23 cellular contexts compared by ENCODE assay signal in the genomic region with DNA sequence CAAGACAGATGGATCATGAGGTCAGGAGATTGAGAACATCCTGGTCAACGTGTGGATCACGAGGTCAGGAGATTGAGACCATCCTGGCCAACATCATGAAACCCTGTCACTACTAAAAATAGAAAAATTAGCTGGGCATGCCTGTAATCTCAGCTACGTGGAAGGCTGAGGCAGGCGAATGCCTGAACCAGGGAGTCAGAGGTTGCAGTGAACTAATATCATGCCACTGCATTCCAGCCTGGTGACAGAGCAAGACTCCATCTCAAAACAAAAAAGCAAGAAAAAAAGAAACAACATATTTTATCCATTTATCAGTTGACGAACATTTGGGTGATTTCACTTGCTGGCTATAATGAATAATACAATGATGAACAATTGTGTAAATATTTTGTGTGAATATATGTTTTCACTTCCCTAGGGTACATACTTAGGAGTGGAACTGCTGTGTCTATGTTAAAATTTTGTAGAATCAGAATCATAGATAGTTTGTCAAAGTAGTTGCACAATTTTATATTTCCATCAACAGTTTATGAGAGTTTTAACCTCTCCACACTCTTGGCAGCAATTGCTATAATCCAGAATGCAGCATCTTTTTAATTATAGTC. TPM values are rescaled to one million over a fixed set of nuclear protein-coding genes. Genes with fewer than 3 reads are reported as not detected.
A peak's percentile ranks its signal among the peaks of the same experiment; 100 is the strongest.
DNase-seq lines count a peak whose midpoint lies in the region; ATAC-seq, FAIRE-seq and TF ChIP-seq lines count a peak whose summit lies in the region.
"Had no signal": no experiment of that assay in that cellular context is flagged by ENCODE, and none has a peak within 500 bp of the region (broad histone marks: within the 10 kb centered on the region; RNA-seq: fewer than 3 reads in every experiment).

No MANE protein-coding gene starts in this region.

- no peak overlapping the region for H2AFZ ChIP-seq in ACC112 (ENCODE audit: low read length, unreplicated experiment)
- H2AFZ ChIP-seq in astrocyte (ENCODE audit: low read depth, low read length) = no peak overlapping the region

- H3K79me2 ChIP-seq in ACC112 (ENCODE audit: control insufficient read depth, insufficient read depth, low read length, unreplicated experiment) (no peaks in the 10 kb centered on the region), astrocyte (ENCODE audit: insufficient read depth, low read length) (no peaks in the 10 kb centered on the region)

- POLR2A ChIA-PET in T-cell (lab: Charles Lee) = no interaction called here

- H3K27me3 ChIP-seq in ACC112 (ENCODE audit: insufficient read depth, low read length) (no peaks in the 10 kb centered on the region), astrocyte (ENCODE audit: insufficient read depth, low read length) (no peaks in the 10 kb centered on the region)

- H3K4me3 ChIP-seq in ACC112 (ENCODE audit: low read depth, low read length) = no peak overlapping the region
- no peak overlapping the region for H3K4me3 ChIP-seq in astrocyte (ENCODE audit: insufficient read depth, low read depth, low read length)
- H3K4me3 ChIP-seq: smooth muscle cell had no signal

- H3K36me3 Mint-ChIP-seq in astrocyte (ENCODE audit: low read depth, unreplicated experiment) = no peaks in the 10 kb centered on the region
- no peaks in the 10 kb centered on the region for H3K36me3 Mint-ChIP-seq in T-cell
- H3K36me3 Mint-ChIP-seq: CD8-positive, alpha-beta T cell; mesothelial cell of epicardium had no signal

- no peak for TF ChIP-seq CTCF in astrocyte (IDR thresholded peaks at IDR 0.05; ENCODE audit: insufficient read depth, low read depth, low read length)

- peak overlapping the region; percentile 56 for H3K4me2 ChIP-seq in astrocyte (ENCODE audit: low read length)
- H3K4me2 ChIP-seq: KMS-11, smooth muscle cell had no signal

- no peaks in the 10 kb centered on the region for H4K20me1 ChIP-seq in astrocyte (ENCODE audit: insufficient read depth, low read length)

- peak overlapping the region; percentile 98 for H3K27ac Mint-ChIP-seq in astrocyte (ENCODE audit: unreplicated experiment)
- no peak overlapping the region for H3K27ac Mint-ChIP-seq in T-cell
- H3K27ac Mint-ChIP-seq: CD8-positive, alpha-beta T cell; mesothelial cell of epicardium; nephron progenitor cell; T-helper 1 cell treated with Interleukin-12 subunit alpha and Interleukin-12 subunit beta and Interleukin-4 antibody, amounts not matched to agents 30 μg/mL and 1 μg/mL, for 36 hours had no signal

- H3K27me3 Mint-ChIP-seq in astrocyte (ENCODE audit: low read depth, unreplicated experiment) = no peaks in the 10 kb centered on the region
- H3K27me3 Mint-ChIP-seq in T-cell = no peaks in the 10 kb centered on the region
- H3K27me3 Mint-ChIP-seq: central memory CD8-positive, alpha-beta T cell had no signal

- H3K27ac ChIP-seq in ACC112 (ENCODE audit: low read depth, low read length) (peak overlapping the region; percentile 94), astrocyte (ENCODE audit: low read depth, low read length) (peak overlapping the region; percentile 83)
- H3K27ac ChIP-seq: KMS-11, WERI-Rb-1 had no signal

- ATAC-seq in T-cell (replicated peaks in 1 of 4) (no peak), GM19035 (IDR thresholded peaks at IDR 0.05; ENCODE audit: unreplicated experiment) (no peak), HG02798 (IDR thresholded peaks at IDR 0.05; ENCODE audit: poor library complexity, unreplicated experiment) (no peak)
- ATAC-seq: CD8-positive, alpha-beta T cell had no signal

- H3K4me1 ChIP-seq in ACC112 (ENCODE audit: control insufficient read depth, insufficient read depth, low read length, unreplicated experiment) (peaks cover 19% of the 10 kb centered on the region), astrocyte (ENCODE audit: insufficient read depth, low read length) (peaks cover 8% of the 10 kb centered on the region)

- H3K4me3 Mint-ChIP-seq in astrocyte (ENCODE audit: unreplicated experiment) = no peak overlapping the region
- no peak overlapping the region for H3K4me3 Mint-ChIP-seq in T-cell
- H3K4me3 Mint-ChIP-seq: CD8-positive, alpha-beta T cell; central memory CD8-positive, alpha-beta T cell; mesothelial cell of epicardium; nephron progenitor cell; T-helper 1 cell treated with Interleukin-12 subunit alpha and Interleukin-12 subunit beta and Interleukin-4 antibody, amounts not matched to agents 30 μg/mL and 1 μg/mL, for 36 hours had no signal

- H3K9me3 ChIP-seq in astrocyte (ENCODE audit: insufficient read depth, low read depth, low read length) = no peaks in the 10 kb centered on the region

- CTCF ChIA-PET in T-cell (lab: Charles Lee) = no interaction called here

- FAIRE-seq in astrocyte (lab: Jason Lieb, UNC) = no peak

- H3K9me3 Mint-ChIP-seq in astrocyte (ENCODE audit: unreplicated experiment) (no peaks in the 10 kb centered on the region), T-cell (peaks cover 0 to 4% (median 0%) of the 10 kb centered on the region in 3 donors)
- H3K9me3 Mint-ChIP-seq: CD8-positive, alpha-beta T cell; central memory CD8-positive, alpha-beta T cell; mesothelial cell of epicardium; nephron progenitor cell; T-helper 1 cell treated with Interleukin-12 subunit alpha and Interleukin-12 subunit beta and Interleukin-4 antibody, amounts not matched to agents 30 μg/mL and 1 μg/mL, for 36 hours had no signal

- peaks cover 5% of the 10 kb centered on the region for H3K4me1 Mint-ChIP-seq in astrocyte (ENCODE audit: low read depth, unreplicated experiment)
- H3K4me1 Mint-ChIP-seq in T-cell = no peaks in the 10 kb centered on the region
- H3K4me1 Mint-ChIP-seq: central memory CD8-positive, alpha-beta T cell; mesothelial cell of epicardium; nephron progenitor cell had no signal

- H3K9ac ChIP-seq in astrocyte (ENCODE audit: low read length) = peak overlapping the region; percentile 63
- H3K9ac ChIP-seq: KMS-11 had no signal

- DNase-seq in H4 (ENCODE audit: low spot score) (peak; percentile 25), astrocyte (ENCODE audit: low read depth) (no peak), kidney glomerular epithelial cell (lab: John Stamatoyannopoulos, UW) (peak; percentile 69), T-cell (no peak), NCI-H1417 treated with DMSO at 0.1 percent for 48 hours (lab: John Stamatoyannopoulos, UW) (no peak)
- DNase-seq: activated gamma-delta T cell; amniotic stem cell; CD8-positive, alpha-beta T cell; DMS79; effector memory CD4-positive, alpha-beta T cell; NCI-H1048; NCI-H524; nephron progenitor cell; WERI-Rb-1 had no signal

- H3K36me3 ChIP-seq in ACC112 (ENCODE audit: insufficient read depth, low read length) = no peaks in the 10 kb centered on the region
- H3K36me3 ChIP-seq in astrocyte (ENCODE audit: insufficient read depth, low read length) = no peaks in the 10 kb centered on the region
- H3K36me3 ChIP-seq: WERI-Rb-1 had no signal

RNA-seq across cellular contexts. Expression of a gene that starts 49.4 kb away (rescaled TPM):
- 10.9 and 14.4 TPM in 2 replicates for total RNA-seq in H4 (2014; rRNA removed; shearing (Covaris generic))
- total RNA-seq in astrocyte (21.5 and 23.6 TPM in 2 replicates), T-cell (10 to 100 TPM in 3 of 5 donors, under 1 TPM in 1, not detected in 1; 0.09 to 56.6 (median 46.7) TPM)
- total RNA-seq: mesothelial cell of epicardium, posterior vena cava, smooth muscle cell had no signal

Comparison
In these comparisons a context has a peak if more than half of its experiments do, and no peak if none do; other contexts are left out.
1. DNase-seq: peak in H4 (single experiment) and kidney glomerular epithelial cell (single experiment); none in astrocyte (single experiment), T-cell (0 of 34) and NCI-H1417 treated with DMSO at 0.1 percent for 48 hours (single experiment).